In the genomic region with DNA sequence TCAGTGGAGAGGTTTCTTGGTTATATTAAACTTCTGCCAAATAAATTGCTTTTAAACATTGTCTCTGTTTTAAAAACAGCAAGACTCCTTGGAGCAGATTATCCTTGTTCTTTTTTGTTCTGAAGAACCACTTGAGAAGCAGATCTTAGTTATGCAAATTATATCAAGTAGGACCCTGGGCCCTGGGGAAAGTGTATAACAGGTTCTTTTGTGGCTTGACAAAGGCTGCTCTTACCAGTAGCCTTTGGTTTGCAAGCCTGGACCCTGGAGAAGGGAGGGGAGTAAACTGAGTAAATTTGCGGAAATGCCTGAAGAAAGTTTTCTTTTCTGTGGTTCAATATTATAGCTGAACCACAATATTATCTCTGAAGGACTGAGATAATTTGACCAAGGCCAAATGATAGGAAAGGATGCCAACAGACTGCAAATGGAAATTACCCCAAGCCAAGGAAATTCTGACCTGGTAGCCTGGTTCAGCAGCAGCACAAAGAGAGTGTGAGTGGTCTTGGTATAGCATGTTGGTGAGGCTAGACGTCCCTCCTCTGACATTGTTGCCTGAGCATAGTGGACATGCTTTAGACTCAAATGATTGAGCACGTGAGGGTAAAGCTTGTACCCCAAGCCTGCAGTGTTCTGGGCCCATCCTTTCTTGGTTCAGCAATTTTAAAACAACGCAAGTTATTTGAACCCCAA, we compare ENCODE assay signal across 1 cellular context.
TF ChIP-seq lines count a peak whose summit lies in the region.

No MANE protein-coding gene starts in this region.

TF ChIP-seq in IMR-90, 13 proteins besides CTCF, POLR2A, EP300 and RAD21 (continued from another document):
- TF ChIP-seq, protein P1, sequence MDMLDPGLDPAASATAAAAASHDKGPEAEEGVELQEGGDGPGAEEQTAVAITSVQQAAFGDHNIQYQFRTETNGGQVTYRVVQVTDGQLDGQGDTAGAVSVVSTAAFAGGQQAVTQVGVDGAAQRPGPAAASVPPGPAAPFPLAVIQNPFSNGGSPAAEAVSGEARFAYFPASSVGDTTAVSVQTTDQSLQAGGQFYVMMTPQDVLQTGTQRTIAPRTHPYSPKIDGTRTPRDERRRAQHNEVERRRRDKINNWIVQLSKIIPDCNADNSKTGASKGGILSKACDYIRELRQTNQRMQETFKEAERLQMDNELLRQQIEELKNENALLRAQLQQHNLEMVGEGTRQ (IDR thresholded peaks at IDR 0.05; ENCODE audit: low read depth, low read length) = no peak
- no peak for TF ChIP-seq MXI1 (IDR thresholded peaks at IDR 0.05; ENCODE audit: borderline replicate concordance, low read depth, low read length)
- no peak for TF ChIP-seq CEBPB (IDR thresholded peaks at IDR 0.05; ENCODE audit: low read depth, low read length)
- TF ChIP-seq MAZ (IDR thresholded peaks at IDR 0.05; ENCODE audit: borderline replicate concordance, low read depth, low read length) = no peak
- no peak for TF ChIP-seq RFX5 (IDR thresholded peaks at IDR 0.05; ENCODE audit: low read depth, low read length)
- no peak for TF ChIP-seq SMC3 (IDR thresholded peaks at IDR 0.05; ENCODE audit: low read depth, low read length)
- TF ChIP-seq BHLHE40 (IDR thresholded peaks at IDR 0.05; ENCODE audit: low read depth, low read length) = no peak
- no peak for TF ChIP-seq ELK1 (IDR thresholded peaks at IDR 0.05; ENCODE audit: borderline replicate concordance, low read depth, low read length)
- TF ChIP-seq FOS (IDR thresholded peaks at IDR 0.05; ENCODE audit: low read depth, low read length) = no peak
- no peak for TF ChIP-seq MAFK (IDR thresholded peaks at IDR 0.05; ENCODE audit: low read depth, low read length)
- no peak for TF ChIP-seq CHD1 (IDR thresholded peaks at IDR 0.05; ENCODE audit: low read depth, low read length)
